In the genomic region with DNA sequence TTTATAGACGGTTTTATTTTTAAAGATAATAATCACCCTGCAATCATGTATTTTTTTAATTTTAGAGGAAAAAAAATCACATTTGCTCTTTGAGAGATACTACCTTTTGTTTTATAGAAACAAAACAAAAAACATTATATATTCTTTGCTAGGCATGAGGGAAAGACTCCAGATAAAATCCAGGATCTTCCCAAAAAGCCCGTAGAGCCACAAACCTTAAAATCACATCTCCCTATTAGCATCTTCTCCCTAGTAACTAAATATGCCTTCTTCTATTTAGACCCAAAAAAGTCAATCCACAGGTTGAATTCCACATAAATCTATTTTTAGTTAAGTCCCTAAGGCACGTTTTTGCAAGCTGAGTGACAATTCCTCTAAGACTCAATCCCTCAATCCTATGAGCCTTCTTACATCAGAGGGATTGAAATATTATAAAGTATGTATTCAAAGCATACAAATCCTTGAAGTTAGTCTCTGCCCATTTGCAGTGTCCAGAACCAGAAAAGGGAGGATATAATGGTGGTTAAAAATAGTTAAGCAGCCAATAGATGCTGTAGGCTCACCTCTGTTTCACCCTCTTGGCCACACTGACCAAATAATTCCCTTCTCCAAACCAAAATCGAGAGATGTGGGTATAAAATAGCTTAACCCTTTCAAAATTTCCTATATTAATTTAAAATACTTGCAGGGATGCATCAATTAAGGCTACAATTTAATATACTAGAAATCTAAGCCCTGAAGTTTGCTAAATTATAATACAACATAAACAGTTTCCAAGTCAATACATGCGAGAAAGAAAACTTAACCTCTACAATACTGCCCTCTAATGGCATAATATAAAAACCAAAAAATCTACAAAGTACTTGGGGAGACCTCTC, we compare ENCODE assay signal across 8 cellular contexts.
DNase-seq lines count a peak whose midpoint lies in the region; ATAC-seq and TF ChIP-seq lines count a peak whose summit lies in the region.

No MANE protein-coding gene starts in this region.

- H3K9me3 ChIP-seq in SU-DHL-6 (ENCODE audit: insufficient read depth, low read length) (no peaks in the 10 kb centered on the region), esophagus muscularis mucosa (no peaks in the 10 kb centered on the region)

- H3K4me2 ChIP-seq in SU-DHL-6 (ENCODE audit: low read depth, low read length, poor library complexity, severe bottlenecking) = peak overlapping the region; percentile 83

- peak overlapping the region; percentile 65 for H3K4me3 ChIP-seq in SU-DHL-6 (ENCODE audit: insufficient read depth, low read length, poor library complexity, severe bottlenecking)
- peak overlapping the region; percentile 61 to 86 (median 82) for H3K4me3 ChIP-seq in esophagus muscularis mucosa

- no peaks in the 10 kb centered on the region for H3K27me3 Mint-ChIP-seq in neural crest cell (ENCODE audit: low read depth)
- peaks cover 76% of the 10 kb centered on the region for H3K27me3 Mint-ChIP-seq in activated T-helper 2 cell treated with anti-CD3 and anti-CD28 coated beads, Interferon-gamma antibody, Interleukin-2, Interleukin-4, amounts not matched to agents 10 μg/mL and 5 μg/mL and 100 μg/mL, durations not matched to agents 14 hours and 24 hours and 36 hours (ENCODE audit: low read depth)

- H3F3A ChIP-seq in SU-DHL-6 (ENCODE audit: insufficient read depth) = peaks cover 21% of the 10 kb centered on the region

- DNase-seq in EH (ENCODE audit: low read depth) (peak; percentile 59), LHCN-M2 (ENCODE audit: low read depth) (peak; percentile 55), esophagus muscularis mucosa (ENCODE audit: extremely low spot score) (no peak), neural crest cell (ENCODE audit: low read depth, low spot score) (no peak)
- DNase-seq in activated T-helper 2 cell treated with anti-CD3 and anti-CD28 coated beads, Interferon-gamma antibody, Interleukin-2, Interleukin-4, amounts not matched to agents 10 μg/mL and 5 μg/mL and 100 μg/mL, durations not matched to agents 14 hours and 24 hours and 36 hours (ENCODE audit: low spot score) = no peak
- DNase-seq in activated CD4-positive, alpha-beta T cell treated with anti-CD3 and anti-CD28 coated beads for 48 hours = no peak

- peaks cover 18 to 49% (median 46%) of the 10 kb centered on the region in 4 donors for H3K4me1 ChIP-seq in esophagus muscularis mucosa

- peaks cover 37% of the 10 kb centered on the region for H3K4me1 Mint-ChIP-seq in neural crest cell
- H3K4me1 Mint-ChIP-seq in activated T-helper 2 cell treated with anti-CD3 and anti-CD28 coated beads, Interferon-gamma antibody, Interleukin-2, Interleukin-4, amounts not matched to agents 10 μg/mL and 5 μg/mL and 100 μg/mL, durations not matched to agents 14 hours and 24 hours and 36 hours (ENCODE audit: low read depth) = peaks cover 17% of the 10 kb centered on the region

- WGBS in esophagus muscularis mucosa = 3% methylated on average over 5 of the region's 5 CpGs

- H3K27me3 ChIP-seq in SU-DHL-6 (ENCODE audit: low read length) (no peaks in the 10 kb centered on the region), esophagus muscularis mucosa (no peaks in the 10 kb centered on the region)

- TF ChIP-seq POLR2A in esophagus muscularis mucosa (IDR thresholded peaks at IDR 0.05; ENCODE audit: low read depth) = no peak

- H3K27ac ChIP-seq in SU-DHL-6 (ENCODE audit: low read depth, low read length) (peak overlapping the region; percentile 55), esophagus muscularis mucosa (replicated peaks in 1 of 4) (peak overlapping the region; percentile 84 to 92 (median 90))

- H3K79me2 ChIP-seq in SU-DHL-6 (ENCODE audit: insufficient read depth, low read length) = no peaks in the 10 kb centered on the region

- TF ChIP-seq EP300 in esophagus muscularis mucosa (IDR thresholded peaks at IDR 0.05) = no peak

- intact Hi-C loops in esophagus muscularis mucosa (cut with DNase I) = loop anchor here (2.0 kb wide), 2 partner anchors 387 to 531 kb away; no protein-coding TSS in a partner anchor
- intact Hi-C loops in activated T-helper 2 cell treated with anti-CD3 and anti-CD28 coated beads, Interferon-gamma antibody, Interleukin-2, Interleukin-4, amounts not matched to agents 10 μg/mL and 5 μg/mL and 100 μg/mL, durations not matched to agents 14 hours and 24 hours and 36 hours (cut with micrococcal nuclease) = loop anchor here (1.0 to 5.0 kb wide), 3 partner anchors 295 to 532 kb away; no protein-coding TSS in a partner anchor

- H3K36me3 ChIP-seq in SU-DHL-6 (ENCODE audit: low read length) (no peaks in the 10 kb centered on the region), esophagus muscularis mucosa (peaks cover 6 to 23% (median 16%) of the 10 kb centered on the region in 4 donors)

- H3K4me3 Mint-ChIP-seq in neural crest cell = peak overlapping the region; percentile 99
- H3K4me3 Mint-ChIP-seq in activated T-helper 2 cell treated with anti-CD3 and anti-CD28 coated beads, Interferon-gamma antibody, Interleukin-2, Interleukin-4, amounts not matched to agents 10 μg/mL and 5 μg/mL and 100 μg/mL, durations not matched to agents 14 hours and 24 hours and 36 hours (ENCODE audit: low read depth) = no peak overlapping the region

- no peaks in the 10 kb centered on the region for H3K9me2 ChIP-seq in SU-DHL-6 (replicated peaks; ENCODE audit: insufficient read depth, low read length)

- H2AFZ ChIP-seq in SU-DHL-6 (ENCODE audit: low read depth, low read length, severe bottlenecking) = peak overlapping the region; percentile 60

- H3K9ac ChIP-seq in SU-DHL-6 (ENCODE audit: low read length) = peak overlapping the region; percentile 67

- TF ChIP-seq CTCF in SU-DHL-6 (IDR thresholded peaks at IDR 0.05; ENCODE audit: insufficient read depth, low read length, poor library complexity, severe bottlenecking) (peak; percentile 25), esophagus muscularis mucosa (IDR thresholded peaks at IDR 0.05) (peak; percentile 54 to 63 (median 54)), neural crest cell (conservative IDR thresholded peaks at IDR 0.05) (peak; percentile 77)

- no peaks in the 10 kb centered on the region for H4K20me1 ChIP-seq in SU-DHL-6 (ENCODE audit: low read depth, low read length)

- ATAC-seq in GM21619 (IDR thresholded peaks at IDR 0.05; ENCODE audit: unreplicated experiment) = no peak

- H3K27ac Mint-ChIP-seq in neural crest cell (ENCODE audit: unreplicated experiment) = peak overlapping the region; percentile 66
- H3K27ac Mint-ChIP-seq in activated T-helper 2 cell treated with anti-CD3 and anti-CD28 coated beads, Interferon-gamma antibody, Interleukin-2, Interleukin-4, amounts not matched to agents 10 μg/mL and 5 μg/mL and 100 μg/mL, durations not matched to agents 14 hours and 24 hours and 36 hours = no peak overlapping the region

- peaks cover 15% of the 10 kb centered on the region for H3K36me3 Mint-ChIP-seq in neural crest cell (ENCODE audit: low read depth)
- peaks cover 2% of the 10 kb centered on the region for H3K36me3 Mint-ChIP-seq in activated T-helper 2 cell treated with anti-CD3 and anti-CD28 coated beads, Interferon-gamma antibody, Interleukin-2, Interleukin-4, amounts not matched to agents 10 μg/mL and 5 μg/mL and 100 μg/mL, durations not matched to agents 14 hours and 24 hours and 36 hours (ENCODE audit: low read depth)

- H3K9me3 Mint-ChIP-seq in neural crest cell = no peaks in the 10 kb centered on the region
- H3K9me3 Mint-ChIP-seq in activated T-helper 2 cell treated with anti-CD3 and anti-CD28 coated beads, Interferon-gamma antibody, Interleukin-2, Interleukin-4, amounts not matched to agents 10 μg/mL and 5 μg/mL and 100 μg/mL, durations not matched to agents 14 hours and 24 hours and 36 hours = no peaks in the 10 kb centered on the region

Comparison
In these comparisons a context has a peak if more than half of its experiments do, and no peak if none do; other contexts are left out.
1. DNase-seq: peak in EH (single experiment) and LHCN-M2 (single experiment); none in esophagus muscularis mucosa (single experiment), neural crest cell (single experiment), activated T-helper 2 cell treated with anti-CD3 and anti-CD28 coated beads, Interferon-gamma antibody, Interleukin-2, Interleukin-4, amounts not matched to agents 10 μg/mL and 5 μg/mL and 100 μg/mL, durations not matched to agents 14 hours and 24 hours and 36 hours (single experiment) and activated CD4-positive, alpha-beta T cell treated with anti-CD3 and anti-CD28 coated beads for 48 hours (single experiment).
2. CTCF ChIP-seq: peak in every context shown above with its lines; median percentile 77 in neural crest cell; 54 in esophagus muscularis mucosa; 25 in SU-DHL-6.